ENCODE assay signal across 16 cellular contexts in the genomic region with DNA sequence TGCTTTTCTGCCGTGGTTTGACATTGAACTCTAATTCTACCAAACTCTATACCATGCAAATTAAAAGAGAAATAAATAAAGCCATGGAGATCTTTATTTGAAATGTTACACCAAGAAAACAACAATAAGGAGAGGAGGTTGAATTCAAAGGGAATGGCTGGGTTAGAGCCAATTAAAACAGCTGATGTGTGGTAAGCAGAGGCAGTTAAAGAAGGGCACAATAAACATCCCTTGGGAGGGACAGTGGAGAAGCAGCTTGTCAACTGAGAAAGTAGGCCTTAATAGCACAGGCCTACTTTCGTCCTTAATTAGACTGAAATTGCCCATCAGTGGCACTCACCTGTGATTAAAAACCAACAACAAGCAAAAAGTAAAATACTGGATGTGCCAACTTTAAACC.
"Had no signal": no experiment of that assay in that cellular context is flagged by ENCODE, and none has a peak within 500 bp of the region (broad histone marks: within the 10 kb centered on the region; RNA-seq: fewer than 3 reads in every experiment).

No MANE protein-coding gene starts in this region.

- H3K27ac Mint-ChIP-seq: activated naive CD4-positive, alpha-beta T cell treated with anti-CD3 and anti-CD28 coated beads, Interleukin-2, amount 50 U/mL, for 72 hours; nephron progenitor cell had no signal

- H3K9me3 Mint-ChIP-seq: nephron progenitor cell had no signal

- H3K4me3 Mint-ChIP-seq: nephron progenitor cell had no signal

- DNase-seq: activated CD4-positive, alpha-beta T cell treated with anti-CD3 and anti-CD28 coated beads, Interleukin-2, amount 50 U/mL, for 1 hour; activated effector memory CD4-positive, alpha-beta T cell treated with anti-CD3 and anti-CD28 coated beads, Interleukin-2, amount 50 U/mL, for 16 hours; amniotic stem cell; brain microvascular endothelial cell; cerebellar nuclear complex; dermis blood vessel endothelial cell; kidney; left ventricle myocardium inferior; mesenchymal stem cell; nephron progenitor cell; stimulated activated CD4-positive, alpha-beta T cell treated with anti-CD3 and anti-CD28 coated beads, Interleukin-4, amount 100 ng/mL, for 1 hour; stimulated activated CD8-positive, alpha-beta memory T cell treated with anti-CD3 and anti-CD28 coated beads, Interleukin-4, amount 100 ng/mL, for 48 hours; stimulated activated naive CD8-positive, alpha-beta T cell treated with anti-CD3 and anti-CD28 coated beads, Interleukin-15, Interleukin-2, amounts not matched to agents 100 U/mL and 50 U/mL, for 24 hours; testis; upper lobe of right lung had no signal

- H3K36me3 Mint-ChIP-seq: activated naive CD4-positive, alpha-beta T cell treated with anti-CD3 and anti-CD28 coated beads, Interleukin-2, amount 50 U/mL, for 72 hours had no signal

- ATAC-seq: activated naive CD4-positive, alpha-beta T cell treated with anti-CD3 and anti-CD28 coated beads, Interleukin-2, amount 50 U/mL, for 72 hours; stimulated activated naive CD8-positive, alpha-beta T cell treated with anti-CD3 and anti-CD28 coated beads, Interleukin-15, Interleukin-2, amounts not matched to agents 100 U/mL and 50 U/mL, for 24 hours; upper lobe of right lung had no signal
